8 cellular contexts compared by ENCODE assay signal in the genomic region with DNA sequence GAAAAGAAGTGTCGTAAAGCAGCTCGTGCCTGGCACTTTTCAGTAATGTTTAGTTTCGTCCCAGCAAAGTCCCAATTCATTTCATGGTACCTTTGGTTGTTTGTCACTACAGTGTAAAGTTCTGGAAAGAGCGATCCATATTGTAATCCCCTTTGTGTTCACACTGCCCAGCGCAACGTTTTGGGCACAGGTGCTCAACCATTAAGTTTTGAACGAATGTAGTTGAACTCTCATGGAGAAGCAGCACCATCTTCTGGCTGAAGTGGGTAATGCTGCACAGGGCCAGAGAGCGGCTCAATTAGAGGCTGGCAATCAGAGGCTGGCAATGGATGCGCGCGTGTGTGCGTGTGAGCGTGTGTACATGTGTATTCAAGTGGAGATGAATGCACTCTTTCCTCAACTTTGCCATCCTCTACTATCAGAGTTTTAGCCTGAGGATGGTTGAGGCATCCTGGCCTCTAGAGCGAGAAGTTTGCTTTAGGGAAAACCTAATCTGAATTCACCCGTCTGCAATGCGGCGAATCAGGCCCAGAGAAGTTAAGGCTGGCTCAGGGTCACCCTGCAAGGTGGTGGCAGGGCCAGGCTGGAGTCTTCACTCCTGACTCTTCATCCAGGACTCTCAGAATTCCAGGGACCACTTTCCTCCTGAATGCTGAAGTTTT. TPM values are rescaled to one million over a fixed set of nuclear protein-coding genes. Genes with fewer than 3 reads are reported as not detected.
A peak's percentile ranks its signal among the peaks of the same experiment; 100 is the strongest.
DNase-seq lines count a peak whose midpoint lies in the region; ATAC-seq and TF ChIP-seq lines count a peak whose summit lies in the region.

No MANE protein-coding gene starts in this region.

- H3K36me3 Mint-ChIP-seq in MCF 10A (ENCODE audit: insufficient read depth, unreplicated experiment) = no peaks in the 10 kb centered on the region

- CTCF ChIA-PET in MCF 10A (lab: Yijun Ruan, JAX) = interaction anchor here (0.6 to 2.5 kb wide), 28 partner anchors 9 to 954 kb away, joined by 3 to 14 read pairs (median 4); partner anchors contain the start of gene SRSF1

- H3K4me1 Mint-ChIP-seq in MCF 10A (ENCODE audit: insufficient read depth, unreplicated experiment) = no peaks in the 10 kb centered on the region

- H3K4me3 Mint-ChIP-seq in MCF 10A (ENCODE audit: unreplicated experiment) = no peak overlapping the region

- no peaks in the 10 kb centered on the region for H3K9me3 Mint-ChIP-seq in MCF 10A (ENCODE audit: unreplicated experiment)

- H3K27ac ChIP-seq in VCaP = no peak overlapping the region

- H3K27me3 Mint-ChIP-seq in MCF 10A (ENCODE audit: insufficient read depth, unreplicated experiment) = peaks cover 16% of the 10 kb centered on the region

- intact Hi-C loops in MCF 10A (cut with micrococcal nuclease) = loop anchor here (1.0 to 10.0 kb wide), 8 partner anchors 106 to 978 kb away; partner anchors contain the start of genes CCDC182 and SRSF1

- BruUV-seq in MCF 10A (replicated peaks; lab: Mats Ljungman, UMichigan) = no TSS peak

- POLR2A ChIA-PET in MCF 10A (lab: Yijun Ruan, JAX) = interaction anchor here (0.6 to 2.1 kb wide), 5 partner anchors 106 to 323 kb away, joined by 3 to 12 read pairs (median 5); partner anchors contain the start of gene SRSF1

- DNase-seq in 8988T = peak; percentile 27
- peak; percentile 50 for DNase-seq in GM19240 (ENCODE audit: insufficient read length, low spot score)
- DNase-seq in NCI-H2196 treated with DMSO at 0.1 percent for 48 hours (lab: John Stamatoyannopoulos, UW; ENCODE audit: unreplicated experiment) = peak; percentile 22
- peak; percentile 81 for DNase-seq in MCF 10A (ENCODE audit: unreplicated experiment)
- DNase-seq in islet precursor cell = peak; percentile 92
- DNase-seq in stimulated activated CD4-positive, alpha-beta T cell treated with anti-CD3 and anti-CD28 coated beads, Interleukin-1b, Interleukin-23, amount 100 ng/mL, for 24 hours (ENCODE audit: low read depth in 4 of 4, low spot score in 1 of 4) = peak; percentile 70 to 87 (median 76)

- ATAC-seq in HG03521 (IDR thresholded peaks at IDR 0.05; ENCODE audit: unreplicated experiment) = no peak

- H3K27ac Mint-ChIP-seq in MCF 10A (ENCODE audit: low read depth, unreplicated experiment) = no peak overlapping the region

- TF ChIP-seq CTCF in VCaP (conservative IDR thresholded peaks at IDR 0.05) (peak; percentile 94), MCF 10A (IDR thresholded peaks at IDR 0.05; ENCODE audit: unreplicated experiment) (peak; percentile 93)

RNA-seq across cellular contexts. Expression of gene DYNLL2, which starts 29.9 kb away (rescaled TPM):
- total RNA-seq in MCF 10A (2022) = 15.5 and 22.3 TPM in 2 replicates

RNA-seq across cellular contexts. Expression of gene OR4D1, which starts 35.1 kb away (rescaled TPM):
- not detected in 2 replicates for total RNA-seq in MCF 10A (2022)

RNA-seq across cellular contexts. Expression of gene OR4D2, which starts 53.7 kb away (rescaled TPM):
- total RNA-seq in MCF 10A (2022) = not detected in 2 replicates

Comparison
In these comparisons a context has a peak if more than half of its experiments do, and no peak if none do; other contexts are left out.
1. DNase-seq: peak in every context shown above with its lines; median percentile 92 in islet precursor cell; 81 in MCF 10A; 76 in stimulated activated CD4-positive, alpha-beta T cell treated with anti-CD3 and anti-CD28 coated beads, Interleukin-1b, Interleukin-23, amount 100 ng/mL, for 24 hours; 50 in GM19240; 27 in 8988T; 22 in NCI-H2196 treated with DMSO at 0.1 percent for 48 hours.